In genomic region chr17:75753514-75754377, GRCh38 we compare ENCODE assay signal across 8 cellular contexts. TPM values are rescaled to one million over a fixed set of nuclear protein-coding genes. Genes with fewer than 3 reads are reported as not detected.
DNase-seq lines count a peak whose midpoint lies in the region; ATAC-seq and TF ChIP-seq lines count a peak whose summit lies in the region.

No MANE protein-coding gene starts in this region.

- peaks cover 21% of the 10 kb centered on the region for H3K4me1 Mint-ChIP-seq in activated naive CD4-positive, alpha-beta T cell treated with anti-CD3 and anti-CD28 coated beads, Interleukin-2, amount 10 ng/mL, durations not matched to agents 7 days and 5 days

- H3K27ac ChIP-seq in SJSA1, result peak overlapping the region; percentile 35; the same call in 1 of the 2 replicates

- intact Hi-C loops in left cardiac atrium (cut with DNase I), result loop anchor here (5.0 to 10.0 kb wide), 2 partner anchors 121 to 329 kb away; partner anchors contain the start of gene SMIM5 (in 1 of the 2)

- TF ChIP-seq CTCF in GM12874 (IDR thresholded peaks at IDR 0.05; ENCODE audit: insufficient read depth, low read depth, low read length), result peak; percentile 85

- H3K4me3 ChIP-seq in SJSA1, result peak overlapping the region; percentile 33

- H3K4me3 Mint-ChIP-seq in activated naive CD4-positive, alpha-beta T cell treated with anti-CD3 and anti-CD28 coated beads, Interleukin-2, amount 10 ng/mL, durations not matched to agents 7 days and 5 days, result peak overlapping the region; percentile 54

- H3K27ac Mint-ChIP-seq in activated naive CD4-positive, alpha-beta T cell treated with anti-CD3 and anti-CD28 coated beads, Interleukin-2, amount 10 ng/mL, durations not matched to agents 7 days and 5 days, result no peak overlapping the region

- H3K4me1 ChIP-seq in SJSA1 (replicated peaks), result peaks cover 19% of the 10 kb centered on the region

- peaks cover 2% of the 10 kb centered on the region; the same call in 1 of the 2 replicates for H3K36me3 ChIP-seq in SJSA1

- ATAC-seq in HG03045 (IDR thresholded peaks at IDR 0.05; ENCODE audit: unreplicated experiment) (peak; percentile 54), left cardiac atrium (peak; percentile 67 to 83), HG02571 (IDR thresholded peaks at IDR 0.05; ENCODE audit: unreplicated experiment) (no peak)

- no peaks in the 10 kb centered on the region for H3K9me3 ChIP-seq in SJSA1 (replicated peaks)

- DNase-seq in SJSA1 (ENCODE audit: low read depth in 1 of 2, low spot score in 2 of 2) (peak; percentile 69 to 84), left cardiac atrium (peak; percentile 77), retina (peak; percentile 77), KG1 (lab: John Stamatoyannopoulos, UW) (no peak)
- DNase-seq in activated naive CD4-positive, alpha-beta T cell treated with anti-CD3 and anti-CD28 coated beads, Interleukin-2, amount 10 ng/mL, durations not matched to agents 7 days and 5 days, result peak; percentile 79

- no peaks in the 10 kb centered on the region for H3K27me3 ChIP-seq in SJSA1 (replicated peaks)

- H3K27me3 Mint-ChIP-seq in activated naive CD4-positive, alpha-beta T cell treated with anti-CD3 and anti-CD28 coated beads, Interleukin-2, amount 10 ng/mL, durations not matched to agents 7 days and 5 days, result peaks cover 31% of the 10 kb centered on the region

- H3K9me3 Mint-ChIP-seq in activated naive CD4-positive, alpha-beta T cell treated with anti-CD3 and anti-CD28 coated beads, Interleukin-2, amount 10 ng/mL, durations not matched to agents 7 days and 5 days, result no peaks in the 10 kb centered on the region

- CTCF ChIA-PET in activated naive CD4-positive, alpha-beta T cell treated with anti-CD3 and anti-CD28 coated beads, Interleukin-2, amount 10 ng/mL, durations not matched to agents 7 days and 5 days (lab: Charles Lee), result interaction anchor here (0.5 to 11.5 kb wide), 49 partner anchors 8 to 257 kb away, joined by 3 to 380 read pairs (median 4); partner anchors contain the start of genes GALK1, SMIM5, TRIM65 and UNC13D

- no peaks in the 10 kb centered on the region for H3K36me3 Mint-ChIP-seq in activated naive CD4-positive, alpha-beta T cell treated with anti-CD3 and anti-CD28 coated beads, Interleukin-2, amount 10 ng/mL, durations not matched to agents 7 days and 5 days

RNA-seq across cellular contexts. Expression of gene GALK1, which starts 11.2 kb away (rescaled TPM):
- total RNA-seq in SJSA1 (2014; rRNA removed; shearing (Covaris generic)), result 50.5 and 50.6 TPM in 2 replicates
- total RNA-seq in left cardiac atrium, result 10 to 100 TPM; 22.0 to 22.9 TPM

RNA-seq across cellular contexts. Expression of gene UNK, which starts 30.9 kb away (rescaled TPM):
- 28.8 and 42.8 TPM in 2 replicates for total RNA-seq in SJSA1 (2014; rRNA removed; shearing (Covaris generic))
- total RNA-seq in left cardiac atrium, result 10 to 100 TPM; 15.8 to 17.8 TPM

RNA-seq across cellular contexts. Expression of gene ITGB4, which starts 32.5 kb away (rescaled TPM):
- total RNA-seq in SJSA1 (2014; rRNA removed; shearing (Covaris generic)), result not detected in 2 replicates
- total RNA-seq in left cardiac atrium, result 10 to 100 TPM; 18.9 to 26.9 TPM

Comparison
In these comparisons a context has a peak if more than half of its experiments do, and no peak if none do; other contexts are left out.
1. RNA of gene ITGB4, which starts 32.5 kb away (total RNA-seq): 18.9 to 26.9 TPM in left cardiac atrium; not detected in SJSA1; every median in the first group is over 10 times any median in the second.